Comparison of ENCODE assay signal across 11 cellular contexts in the genomic region with DNA sequence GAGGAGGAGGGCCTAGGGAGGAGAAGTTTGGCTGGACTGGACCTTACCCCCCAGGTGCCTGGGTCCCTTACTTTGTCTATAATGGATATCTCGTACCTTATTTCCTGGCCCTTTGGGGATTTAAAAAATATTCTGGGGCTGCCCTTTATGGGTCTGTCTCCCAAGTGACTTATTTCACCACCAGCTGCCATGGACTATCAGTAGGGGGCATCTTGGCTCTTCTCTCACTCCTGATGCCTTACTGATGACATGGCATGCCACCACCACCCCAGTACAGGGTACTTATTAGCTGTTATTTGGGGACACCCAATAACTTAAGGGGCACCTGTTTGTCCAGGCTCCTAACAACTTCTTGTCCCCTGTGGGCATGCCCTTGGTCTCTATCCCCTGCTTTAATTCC.
DNase-seq lines count a peak whose midpoint lies in the region; ATAC-seq and TF ChIP-seq lines count a peak whose summit lies in the region.
"Had no signal": no experiment of that assay in that cellular context is flagged by ENCODE, and none has a peak within 500 bp of the region (broad histone marks: within the 10 kb centered on the region; RNA-seq: fewer than 3 reads in every experiment).

No MANE protein-coding gene starts in this region.

- ATAC-seq in GM21381 (IDR thresholded peaks at IDR 0.05; ENCODE audit: unreplicated experiment) (no peak), HG03439 (IDR thresholded peaks at IDR 0.05; ENCODE audit: unreplicated experiment) (no peak)

- CTCF ChIA-PET in AG04449 (lab: Yijun Ruan, JAX): interaction anchor here (0.6 to 15.0 kb wide), 19 partner anchors 10 to 129 kb away, joined by 3 to 427 read pairs (median 7); no protein-coding TSS in a partner anchor

- peak; percentile 39 for TF ChIP-seq CTCF in AG04449 (IDR thresholded peaks at IDR 0.05; ENCODE audit: insufficient read depth, low read length, missing control alignments)
- 0 out of 2 replicates have a peak, but pooled peaks have one; percentile 30 for TF ChIP-seq CTCF in LNCaP clone FGC (IDR thresholded peaks at IDR 0.05; ENCODE audit: control insufficient read depth, extremely low read depth, insufficient read depth)
- TF ChIP-seq CTCF in choroid plexus epithelial cell (conservative IDR thresholded peaks at IDR 0.05; ENCODE audit: low read depth, low read length): peak; percentile 19

- peak overlapping the region; percentile 11 for H3K9ac ChIP-seq in mucosa of stomach (ENCODE audit: low read length)

- H3K9me3 ChIP-seq in mucosa of stomach (ENCODE audit: control insufficient read depth, low read length): no peaks in the 10 kb centered on the region
- H3K9me3 ChIP-seq: neutrophil had no signal

- no peak for DNase-seq in AG04449 (ENCODE audit: low read depth, low spot score)
- DNase-seq in LNCaP clone FGC (ENCODE audit: low read depth): no peak
- no peak for DNase-seq in choroid plexus epithelial cell (ENCODE audit: low read depth)
- no peak for DNase-seq in T1000 (lab: John Stamatoyannopoulos, UW)
- no peak for DNase-seq in GOT3 (lab: John Stamatoyannopoulos, UW)
- DNase-seq: activated CD4-positive, alpha-beta T cell treated with anti-CD3 and anti-CD28 coated beads for 1 hour; activated naive CD8-positive, alpha-beta T cell treated with anti-CD3 and anti-CD28 coated beads, Interleukin-2, amount 50 U/mL, for 24 hours had no signal

- POLR2A ChIA-PET in AG04449 (lab: Yijun Ruan, JAX): interaction anchor here (1.3 to 1.6 kb wide), 3 partner anchors 9 to 28 kb away, joined by 4 to 7 read pairs (median 6); no protein-coding TSS in a partner anchor

- H3K27me3 ChIP-seq in mucosa of stomach (ENCODE audit: control insufficient read depth, insufficient read depth, low read length): no peaks in the 10 kb centered on the region
- H3K27me3 ChIP-seq: neutrophil had no signal

- no peak overlapping the region for H3K4me3 ChIP-seq in AG04449 (ENCODE audit: low read depth, low read length)
- no peak overlapping the region for H3K4me3 ChIP-seq in LNCaP clone FGC (ENCODE audit: low read depth, low read length)
- H3K4me3 ChIP-seq in choroid plexus epithelial cell (ENCODE audit: low read depth, low read length): no peak overlapping the region
- no peak overlapping the region for H3K4me3 ChIP-seq in mucosa of stomach (ENCODE audit: low read length)

- H3K36me3 ChIP-seq in mucosa of stomach (ENCODE audit: control insufficient read depth, insufficient read depth, low read length): no peaks in the 10 kb centered on the region
- H3K36me3 ChIP-seq: neutrophil had no signal

- peaks cover 81% of the 10 kb centered on the region for H3K4me1 ChIP-seq in mucosa of stomach (ENCODE audit: control insufficient read depth, insufficient read depth, low read length)
